ENCODE assay signal across 16 cellular contexts in genomic region chr1:230160957-230161771, GRCh38.
DNase-seq lines count a peak whose midpoint lies in the region; ATAC-seq lines count a peak whose summit lies in the region.
"Had no signal": no experiment of that assay in that cellular context is flagged by ENCODE, and none has a peak within 500 bp of the region (broad histone marks: within the 10 kb centered on the region; RNA-seq: fewer than 3 reads in every experiment).

No MANE protein-coding gene starts in this region.

- H3K4me1 Mint-ChIP-seq in memory B cell: peaks cover 20% of the 10 kb centered on the region

- no peak overlapping the region for H3K4me3 Mint-ChIP-seq in memory B cell
- H3K4me3 Mint-ChIP-seq: natural killer cell treated with Interleukin-12 subunit alpha and Interleukin-12 subunit beta and Interleukin-15 and Interleukin-18, amount 100 ng/mL, for 72 hours; T-cell had no signal

- peaks cover 96% of the 10 kb centered on the region for H3K36me3 ChIP-seq in BLaER1

- no peak overlapping the region for H3K9ac ChIP-seq in BLaER1

- no peak overlapping the region for H3K27ac ChIP-seq in BLaER1

- no peaks in the 10 kb centered on the region for H3K9me3 ChIP-seq in BLaER1
- H3K9me3 ChIP-seq: HAP-1 had no signal

- no peaks in the 10 kb centered on the region for H3K27me3 ChIP-seq in BLaER1

- H3K4me3 ChIP-seq in BLaER1: no peak overlapping the region
- H3K4me3 ChIP-seq: HAP-1 had no signal

- ATAC-seq in memory B cell (ENCODE audit: low read depth) (no peak), HG03457 (IDR thresholded peaks at IDR 0.05; ENCODE audit: unreplicated experiment) (no peak), GM19023 (IDR thresholded peaks at IDR 0.05; ENCODE audit: unreplicated experiment) (no peak)
- ATAC-seq: left cardiac atrium, T-cell had no signal

- peak overlapping the region; percentile 29; the same call in 1 of the 2 replicates for H3K4me2 ChIP-seq in BLaER1

- no peaks in the 10 kb centered on the region for H3K27me3 Mint-ChIP-seq in memory B cell
- H3K27me3 Mint-ChIP-seq: natural killer cell treated with Interleukin-12 subunit alpha and Interleukin-12 subunit beta and Interleukin-15 and Interleukin-18, amount 100 ng/mL, for 72 hours; T-cell had no signal

- peaks cover 2% of the 10 kb centered on the region for H3K9me3 Mint-ChIP-seq in memory B cell
- H3K9me3 Mint-ChIP-seq: natural killer cell treated with Interleukin-12 subunit alpha and Interleukin-12 subunit beta and Interleukin-15 and Interleukin-18, amount 100 ng/mL, for 72 hours; T-cell had no signal

- peak overlapping the region; percentile 78 for H3K27ac Mint-ChIP-seq in memory B cell
- H3K27ac Mint-ChIP-seq: T-cell had no signal

- peaks cover 94% of the 10 kb centered on the region for H3K4me1 ChIP-seq in BLaER1

- H4K20me1 ChIP-seq in BLaER1: peaks cover 100% of the 10 kb centered on the region

- H3K36me3 Mint-ChIP-seq in memory B cell: peaks cover 11% of the 10 kb centered on the region
- H3K36me3 Mint-ChIP-seq: natural killer cell treated with Interleukin-12 subunit alpha and Interleukin-12 subunit beta and Interleukin-15 and Interleukin-18, amount 100 ng/mL, for 72 hours had no signal

- DNase-seq in HPDE6-E6E7 (ENCODE audit: extremely low spot score) (peak; percentile 32), ecto neural progenitor cell (ENCODE audit: low spot score) (peak; percentile 26), memory B cell (ENCODE audit: low spot score in 2 of 2) (no peak), NCI-H2107 treated with DMSO at 0.1 percent for 48 hours (lab: John Stamatoyannopoulos, UW; ENCODE audit: unreplicated experiment) (no peak), GM03348 (ENCODE audit: low spot score) (no peak)
- DNase-seq: activated CD4-positive, alpha-beta T cell treated with anti-CD3 and anti-CD28 coated beads for 4 hours; activated T-cell treated with anti-CD3 and anti-CD28 coated beads, Interleukin-2, amount 50 U/mL, for 1 hour; left cardiac atrium; NCI-H2029 treated with DMSO at 0.1 percent for 48 hours; NCI-H526 treated with DMSO at 0.1 percent for 48 hours; T-cell had no signal

Comparison
In these comparisons a context has a peak if more than half of its experiments do, and no peak if none do; other contexts are left out.
1. DNase-seq: peak in HPDE6-E6E7 (single experiment) and ecto neural progenitor cell (single experiment); none in memory B cell (0 of 2), NCI-H2107 treated with DMSO at 0.1 percent for 48 hours (single experiment) and GM03348 (single experiment).